ENCODE assay signal across 16 cellular contexts in genomic region chr6:7111095-7111690, GRCh38. TPM values are rescaled to one million over a fixed set of nuclear protein-coding genes. Genes with fewer than 3 reads are reported as not detected.
DNase-seq lines count a peak whose midpoint lies in the region; ATAC-seq and TF ChIP-seq lines count a peak whose summit lies in the region.
"Had no signal": no experiment of that assay in that cellular context is flagged by ENCODE, and none has a peak within 500 bp of the region (broad histone marks: within the 10 kb centered on the region; RNA-seq: fewer than 3 reads in every experiment).

No MANE protein-coding gene starts in this region.

- ATAC-seq in GM23338 (no peak), HG03097 (IDR thresholded peaks at IDR 0.05; ENCODE audit: low FRiP score, unreplicated experiment) (no peak)
- ATAC-seq: stimulated activated memory B cell treated with anti-CD40 and anti-IgM and Interleukin-4, amounts not matched to agents 10 μg/mL and 1 μg/mL and 100 μg/mL, for 72 hours had no signal

- peaks cover 61% of the 10 kb centered on the region for H3K4me1 ChIP-seq in GM23338 (ENCODE audit: insufficient read depth)
- peaks cover 12% of the 10 kb centered on the region for H3K4me1 ChIP-seq in endodermal cell (ENCODE audit: control insufficient read depth, insufficient read depth, low read length)

- 73 to 75% methylated on average over 4 of the region's 4 CpGs for WGBS in endodermal cell (ENCODE audit: insufficient coverage in 1 of 2, insufficient read length in 1 of 2), 2 experiments

- TF ChIP-seq CTCF in GM23338 (conservative IDR thresholded peaks at IDR 0.05; ENCODE audit: low read depth in 2 of 2) (no peak), endodermal cell (conservative IDR thresholded peaks at IDR 0.05) (no peak), osteocyte (IDR thresholded peaks at IDR 0.05) (no peak)

- no peaks in the 10 kb centered on the region for H3K9me3 Mint-ChIP-seq in activated naive CD4-positive, alpha-beta T cell treated with anti-CD3 and anti-CD28 coated beads, Interleukin-2, amount 10 ng/mL, durations not matched to agents 7 days and 5 days
- no peaks in the 10 kb centered on the region for H3K9me3 Mint-ChIP-seq in activated naive CD4-positive, alpha-beta T cell treated with anti-CD3 and anti-CD28 coated beads for 36 hours
- H3K9me3 Mint-ChIP-seq in GM23338 (no peaks in the 10 kb centered on the region; the same call in 2 of the 3 replicates), endodermal cell (no peaks in the 10 kb centered on the region), osteocyte (ENCODE audit: unreplicated experiment) (no peaks in the 10 kb centered on the region)
- H3K9me3 Mint-ChIP-seq: stimulated activated memory B cell treated with anti-CD40 and anti-IgM and Interleukin-4, amounts not matched to agents 10 μg/mL and 1 μg/mL and 100 μg/mL, for 72 hours had no signal

- no peaks in the 10 kb centered on the region for H3K9me3 ChIP-seq in endodermal cell (ENCODE audit: control insufficient read depth, low read length)
- H3K9me3 ChIP-seq: HAP-1 had no signal

- peaks cover 12% of the 10 kb centered on the region for H3K36me3 Mint-ChIP-seq in activated naive CD4-positive, alpha-beta T cell treated with anti-CD3 and anti-CD28 coated beads, Interleukin-2, amount 10 ng/mL, durations not matched to agents 7 days and 5 days
- H3K36me3 Mint-ChIP-seq in activated naive CD4-positive, alpha-beta T cell treated with anti-CD3 and anti-CD28 coated beads for 36 hours (ENCODE audit: low read depth) = peaks cover 6% of the 10 kb centered on the region
- H3K36me3 Mint-ChIP-seq in GM23338 (ENCODE audit: low read depth) (no peaks in the 10 kb centered on the region; the same call in 2 of the 3 replicates), endodermal cell (ENCODE audit: low read depth) (no peaks in the 10 kb centered on the region), osteocyte (ENCODE audit: unreplicated experiment) (no peaks in the 10 kb centered on the region)
- H3K36me3 Mint-ChIP-seq: stimulated activated memory B cell treated with anti-CD40 and anti-IgM and Interleukin-4, amounts not matched to agents 10 μg/mL and 1 μg/mL and 100 μg/mL, for 72 hours had no signal

- peaks cover 71% of the 10 kb centered on the region for H3K4me1 Mint-ChIP-seq in activated naive CD4-positive, alpha-beta T cell treated with anti-CD3 and anti-CD28 coated beads, Interleukin-2, amount 10 ng/mL, durations not matched to agents 7 days and 5 days
- peaks cover 70% of the 10 kb centered on the region for H3K4me1 Mint-ChIP-seq in activated naive CD4-positive, alpha-beta T cell treated with anti-CD3 and anti-CD28 coated beads for 36 hours (ENCODE audit: low read depth)
- H3K4me1 Mint-ChIP-seq in GM23338 (peaks cover 67% of the 10 kb centered on the region), endodermal cell (peaks cover 69% of the 10 kb centered on the region), osteocyte (ENCODE audit: unreplicated experiment) (peaks cover 53% of the 10 kb centered on the region)

- H4K20me1 ChIP-seq in GM23338 (replicated peaks; ENCODE audit: insufficient read depth) = peaks cover 53% of the 10 kb centered on the region

- H2AFZ ChIP-seq in GM23338 = no peak overlapping the region

- intact Hi-C loops in activated naive CD4-positive, alpha-beta T cell treated with anti-CD3 and anti-CD28 coated beads for 36 hours (cut with micrococcal nuclease) = no loop called here

- H3K4me3 Mint-ChIP-seq in activated naive CD4-positive, alpha-beta T cell treated with anti-CD3 and anti-CD28 coated beads, Interleukin-2, amount 10 ng/mL, durations not matched to agents 7 days and 5 days = peak overlapping the region; percentile 91
- no peak overlapping the region for H3K4me3 Mint-ChIP-seq in activated naive CD4-positive, alpha-beta T cell treated with anti-CD3 and anti-CD28 coated beads for 36 hours
- H3K4me3 Mint-ChIP-seq in GM23338 (no peak overlapping the region; the same call in 2 of the 3 replicates), endodermal cell (peak overlapping the region; percentile 83), osteocyte (ENCODE audit: unreplicated experiment) (no peak overlapping the region)
- H3K4me3 Mint-ChIP-seq: stimulated activated memory B cell treated with anti-CD40 and anti-IgM and Interleukin-4, amounts not matched to agents 10 μg/mL and 1 μg/mL and 100 μg/mL, for 72 hours had no signal

- no peak overlapping the region for H3K27ac ChIP-seq in GM23338 (ENCODE audit: low read depth)
- H3K27ac ChIP-seq in endodermal cell (ENCODE audit: low read depth, low read length) = no peak overlapping the region

- DNase-seq in activated naive CD4-positive, alpha-beta T cell treated with anti-CD3 and anti-CD28 coated beads, Interleukin-2, amount 10 ng/mL, durations not matched to agents 7 days and 5 days = no peak
- no peak for DNase-seq in activated naive CD4-positive, alpha-beta T cell treated with anti-CD3 and anti-CD28 coated beads for 36 hours
- DNase-seq in GM23338 (ENCODE audit: low spot score) (no peak), endodermal cell (no peak), osteocyte (ENCODE audit: extremely low spot score, unreplicated experiment) (no peak), NCI-H2227 (lab: John Stamatoyannopoulos, UW; ENCODE audit: unreplicated experiment) (no peak)
- no peak for DNase-seq in NK-92 treated with Interleukin-12 subunit alpha and Interleukin-12 subunit beta, amount 100 ng/mL, for 24 hours (lab: John Stamatoyannopoulos, UW)
- DNase-seq: activated CD4-positive, alpha-beta T cell treated with anti-CD3 and anti-CD28 coated beads for 48 hours; activated effector memory CD4-positive, alpha-beta T cell treated with anti-CD3 and anti-CD28 coated beads, Interleukin-2, amount 50 U/mL, for 16 hours; central memory CD4-positive, alpha-beta T cell; hypothalamus; NCI-H1092; stimulated activated CD4-positive, alpha-beta T cell treated with anti-CD3 and anti-CD28 coated beads, Interleukin-2, amount 100 ng/mL, for 48 hours had no signal

- H3K27me3 ChIP-seq in GM23338 (ENCODE audit: insufficient read depth) (peaks cover 57% of the 10 kb centered on the region), endodermal cell (ENCODE audit: control insufficient read depth, insufficient read depth, low read length, poor library complexity, severe bottlenecking) (no peaks in the 10 kb centered on the region)

- 0 out of 2 replicates have a peak, but pooled peaks cover 4% of the 10 kb centered on the region for H3F3A ChIP-seq in GM23338 (replicated peaks; ENCODE audit: low read depth)

- H3K27me3 Mint-ChIP-seq in activated naive CD4-positive, alpha-beta T cell treated with anti-CD3 and anti-CD28 coated beads, Interleukin-2, amount 10 ng/mL, durations not matched to agents 7 days and 5 days = peaks cover 9% of the 10 kb centered on the region
- H3K27me3 Mint-ChIP-seq in activated naive CD4-positive, alpha-beta T cell treated with anti-CD3 and anti-CD28 coated beads for 36 hours (ENCODE audit: low read depth) = no peaks in the 10 kb centered on the region
- H3K27me3 Mint-ChIP-seq in GM23338 (ENCODE audit: insufficient read depth, low read depth, poor library complexity) (peaks cover 21% of the 10 kb centered on the region), endodermal cell (ENCODE audit: insufficient read depth) (no peaks in the 10 kb centered on the region), osteocyte (ENCODE audit: unreplicated experiment) (no peaks in the 10 kb centered on the region)
- H3K27me3 Mint-ChIP-seq: stimulated activated memory B cell treated with anti-CD40 and anti-IgM and Interleukin-4, amounts not matched to agents 10 μg/mL and 1 μg/mL and 100 μg/mL, for 72 hours had no signal

- peaks cover 65% of the 10 kb centered on the region for H3K79me2 ChIP-seq in GM23338 (replicated peaks; ENCODE audit: insufficient read depth)

- H3K4me2 ChIP-seq in GM23338 = peak overlapping the region; percentile 96

- no peak overlapping the region for H3K27ac Mint-ChIP-seq in activated naive CD4-positive, alpha-beta T cell treated with anti-CD3 and anti-CD28 coated beads, Interleukin-2, amount 10 ng/mL, durations not matched to agents 7 days and 5 days
- no peak overlapping the region for H3K27ac Mint-ChIP-seq in activated naive CD4-positive, alpha-beta T cell treated with anti-CD3 and anti-CD28 coated beads for 36 hours
- H3K27ac Mint-ChIP-seq in GM23338 (no peak overlapping the region), endodermal cell (no peak overlapping the region), osteocyte (ENCODE audit: unreplicated experiment) (peak overlapping the region; percentile 34)

- CTCF ChIA-PET in activated naive CD4-positive, alpha-beta T cell treated with anti-CD3 and anti-CD28 coated beads, Interleukin-2, amount 10 ng/mL, durations not matched to agents 7 days and 5 days (lab: Charles Lee) = interaction anchor here (1.0 to 1.8 kb wide), 4 partner anchors 9 to 132 kb away, joined by 3 to 7 read pairs (median 3); no protein-coding TSS in a partner anchor
- CTCF ChIA-PET in activated naive CD4-positive, alpha-beta T cell treated with anti-CD3 and anti-CD28 coated beads for 36 hours (lab: Charles Lee) = interaction anchor here (1.2 to 2.0 kb wide), 3 partner anchors 26 to 43 kb away, joined by 4 to 9 read pairs (median 5); no protein-coding TSS in a partner anchor

- H3K36me3 ChIP-seq in GM23338 (ENCODE audit: insufficient read depth) (no peaks in the 10 kb centered on the region), endodermal cell (ENCODE audit: control insufficient read depth, insufficient read depth, low read length) (peaks cover 2% of the 10 kb centered on the region)
- H3K36me3 ChIP-seq: HAP-1 had no signal

- H3K4me3 ChIP-seq in GM23338 = no peak overlapping the region
- peak overlapping the region; percentile 87 for H3K4me3 ChIP-seq in endodermal cell (ENCODE audit: low read length)
- H3K4me3 ChIP-seq: HAP-1 had no signal

- no peaks in the 10 kb centered on the region for H3K9me2 ChIP-seq in GM23338 (ENCODE audit: insufficient read depth)

- no peak overlapping the region for H3K9ac ChIP-seq in endodermal cell (ENCODE audit: extremely low read depth, low read length, poor library complexity, severe bottlenecking)

TF ChIP-seq in GM23338, 12 proteins besides CTCF, POLR2A, EP300 and RAD21 (continues in another document):
- no peak for TF ChIP-seq EZH2phosphoT487 (IDR thresholded peaks at IDR 0.05; ENCODE audit: unreplicated experiment)
- no peak for TF ChIP-seq STAT1 (IDR thresholded peaks at IDR 0.05; ENCODE audit: unreplicated experiment)

RNA-seq across cellular contexts. Expression of gene RREB1, which starts 3.4 kb away (rescaled TPM):
- 10 to 100 TPM; 10.8 to 12.2 TPM for total RNA-seq in activated naive CD4-positive, alpha-beta T cell treated with anti-CD3 and anti-CD28 coated beads for 36 hours
- 25.5 and 29.1 TPM in 2 replicates for total RNA-seq in GM23338 (2014; rRNA removed; shearing (Covaris generic))
- 7.9 and 8.5 TPM in 2 replicates for polyA plus RNA-seq in GM23338 (2016; fragmentation: Nextera tagmentation; extraction: Ambion mirVana)
- 10 to 100 TPM; 51.2 to 64.3 TPM for total RNA-seq in endodermal cell
- 13.7 TPM for polyA plus RNA-seq in endodermal cell (2013, experiment 1 of 2)
- polyA plus RNA-seq in endodermal cell (2013, experiment 2 of 2) = 15.6 TPM
- total RNA-seq in osteocyte = 29.4 and 29.9 TPM in 2 replicates

Comparison
In these comparisons a context has a peak if more than half of its experiments do, and no peak if none do; other contexts are left out.
1. H3K4me3 Mint-ChIP-seq: peak in activated naive CD4-positive, alpha-beta T cell treated with anti-CD3 and anti-CD28 coated beads, Interleukin-2, amount 10 ng/mL, durations not matched to agents 7 days and 5 days (single experiment) and endodermal cell (single experiment); none in activated naive CD4-positive, alpha-beta T cell treated with anti-CD3 and anti-CD28 coated beads for 36 hours (single experiment), GM23338 (single experiment) and osteocyte (single experiment).